Comparison of ENCODE assay signal across 2 cellular contexts in the genomic region with DNA sequence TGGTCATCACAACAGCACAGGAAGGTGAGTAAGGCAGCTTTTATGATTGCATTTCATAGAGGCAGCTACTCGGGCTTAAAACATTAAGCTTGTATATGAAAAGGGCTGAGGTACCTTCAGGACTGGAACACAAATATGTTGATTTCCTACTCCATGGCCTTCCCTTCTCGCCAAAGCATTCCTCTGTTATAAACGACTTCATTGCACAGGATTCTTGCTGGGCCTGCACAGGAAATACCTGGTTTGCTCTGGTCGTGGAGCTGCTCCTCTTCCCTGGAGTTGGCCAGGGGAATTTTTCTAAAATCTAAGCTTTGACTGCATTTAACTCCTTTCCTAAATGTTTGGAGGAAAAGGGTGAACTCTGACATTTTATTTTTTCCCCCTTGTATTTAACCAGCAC.
TF ChIP-seq lines count a peak whose summit lies in the region.

No MANE protein-coding gene starts in this region.

TF ChIP-seq in SK-N-SH, 30 proteins besides CTCF, POLR2A, EP300 and RAD21 (continued from another document):
- TF ChIP-seq, protein P1, sequence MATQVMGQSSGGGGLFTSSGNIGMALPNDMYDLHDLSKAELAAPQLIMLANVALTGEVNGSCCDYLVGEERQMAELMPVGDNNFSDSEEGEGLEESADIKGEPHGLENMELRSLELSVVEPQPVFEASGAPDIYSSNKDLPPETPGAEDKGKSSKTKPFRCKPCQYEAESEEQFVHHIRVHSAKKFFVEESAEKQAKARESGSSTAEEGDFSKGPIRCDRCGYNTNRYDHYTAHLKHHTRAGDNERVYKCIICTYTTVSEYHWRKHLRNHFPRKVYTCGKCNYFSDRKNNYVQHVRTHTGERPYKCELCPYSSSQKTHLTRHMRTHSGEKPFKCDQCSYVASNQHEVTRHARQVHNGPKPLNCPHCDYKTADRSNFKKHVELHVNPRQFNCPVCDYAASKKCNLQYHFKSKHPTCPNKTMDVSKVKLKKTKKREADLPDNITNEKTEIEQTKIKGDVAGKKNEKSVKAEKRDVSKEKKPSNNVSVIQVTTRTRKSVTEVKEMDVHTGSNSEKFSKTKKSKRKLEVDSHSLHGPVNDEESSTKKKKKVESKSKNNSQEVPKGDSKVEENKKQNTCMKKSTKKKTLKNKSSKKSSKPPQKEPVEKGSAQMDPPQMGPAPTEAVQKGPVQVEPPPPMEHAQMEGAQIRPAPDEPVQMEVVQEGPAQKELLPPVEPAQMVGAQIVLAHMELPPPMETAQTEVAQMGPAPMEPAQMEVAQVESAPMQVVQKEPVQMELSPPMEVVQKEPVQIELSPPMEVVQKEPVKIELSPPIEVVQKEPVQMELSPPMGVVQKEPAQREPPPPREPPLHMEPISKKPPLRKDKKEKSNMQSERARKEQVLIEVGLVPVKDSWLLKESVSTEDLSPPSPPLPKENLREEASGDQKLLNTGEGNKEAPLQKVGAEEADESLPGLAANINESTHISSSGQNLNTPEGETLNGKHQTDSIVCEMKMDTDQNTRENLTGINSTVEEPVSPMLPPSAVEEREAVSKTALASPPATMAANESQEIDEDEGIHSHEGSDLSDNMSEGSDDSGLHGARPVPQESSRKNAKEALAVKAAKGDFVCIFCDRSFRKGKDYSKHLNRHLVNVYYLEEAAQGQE (IDR thresholded peaks at IDR 0.05; ENCODE audit: low read depth, low read length), result no peak
- TF ChIP-seq SIN3A (IDR thresholded peaks at IDR 0.05; ENCODE audit: borderline replicate concordance, low read depth, low read length) (no peak), GABPA (IDR thresholded peaks at IDR 0.05; ENCODE audit: low read depth) (no peak), EZH2phosphoT487 (IDR thresholded peaks at IDR 0.05; ENCODE audit: borderline replicate concordance, low read depth) (no peak), ELF1 (IDR thresholded peaks at IDR 0.05) (no peak)
- TF ChIP-seq, protein P2, sequence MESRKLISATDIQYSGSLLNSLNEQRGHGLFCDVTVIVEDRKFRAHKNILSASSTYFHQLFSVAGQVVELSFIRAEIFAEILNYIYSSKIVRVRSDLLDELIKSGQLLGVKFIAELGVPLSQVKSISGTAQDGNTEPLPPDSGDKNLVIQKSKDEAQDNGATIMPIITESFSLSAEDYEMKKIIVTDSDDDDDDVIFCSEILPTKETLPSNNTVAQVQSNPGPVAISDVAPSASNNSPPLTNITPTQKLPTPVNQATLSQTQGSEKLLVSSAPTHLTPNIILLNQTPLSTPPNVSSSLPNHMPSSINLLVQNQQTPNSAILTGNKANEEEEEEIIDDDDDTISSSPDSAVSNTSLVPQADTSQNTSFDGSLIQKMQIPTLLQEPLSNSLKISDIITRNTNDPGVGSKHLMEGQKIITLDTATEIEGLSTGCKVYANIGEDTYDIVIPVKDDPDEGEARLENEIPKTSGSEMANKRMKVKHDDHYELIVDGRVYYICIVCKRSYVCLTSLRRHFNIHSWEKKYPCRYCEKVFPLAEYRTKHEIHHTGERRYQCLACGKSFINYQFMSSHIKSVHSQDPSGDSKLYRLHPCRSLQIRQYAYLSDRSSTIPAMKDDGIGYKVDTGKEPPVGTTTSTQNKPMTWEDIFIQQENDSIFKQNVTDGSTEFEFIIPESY (IDR thresholded peaks at IDR 0.05; ENCODE audit: borderline replicate concordance, low read depth), result no peak
- TF ChIP-seq, protein P3, sequence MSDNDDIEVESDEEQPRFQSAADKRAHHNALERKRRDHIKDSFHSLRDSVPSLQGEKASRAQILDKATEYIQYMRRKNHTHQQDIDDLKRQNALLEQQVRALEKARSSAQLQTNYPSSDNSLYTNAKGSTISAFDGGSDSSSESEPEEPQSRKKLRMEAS (IDR thresholded peaks at IDR 0.05; ENCODE audit: low read depth), result no peak
- TF ChIP-seq, protein P4, sequence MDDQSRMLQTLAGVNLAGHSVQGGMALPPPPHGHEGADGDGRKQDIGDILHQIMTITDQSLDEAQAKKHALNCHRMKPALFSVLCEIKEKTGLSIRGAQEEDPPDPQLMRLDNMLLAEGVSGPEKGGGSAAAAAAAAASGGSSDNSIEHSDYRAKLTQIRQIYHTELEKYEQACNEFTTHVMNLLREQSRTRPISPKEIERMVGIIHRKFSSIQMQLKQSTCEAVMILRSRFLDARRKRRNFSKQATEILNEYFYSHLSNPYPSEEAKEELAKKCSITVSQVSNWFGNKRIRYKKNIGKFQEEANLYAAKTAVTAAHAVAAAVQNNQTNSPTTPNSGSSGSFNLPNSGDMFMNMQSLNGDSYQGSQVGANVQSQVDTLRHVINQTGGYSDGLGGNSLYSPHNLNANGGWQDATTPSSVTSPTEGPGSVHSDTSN (IDR thresholded peaks at IDR 0.05), result no peak

TF ChIP-seq in SK-N-SH treated with all-trans-retinoic acid at 6 μM for 48 hours, 23 proteins besides CTCF, POLR2A, EP300 and RAD21 (continued from another document):
- TF ChIP-seq, protein P5, sequence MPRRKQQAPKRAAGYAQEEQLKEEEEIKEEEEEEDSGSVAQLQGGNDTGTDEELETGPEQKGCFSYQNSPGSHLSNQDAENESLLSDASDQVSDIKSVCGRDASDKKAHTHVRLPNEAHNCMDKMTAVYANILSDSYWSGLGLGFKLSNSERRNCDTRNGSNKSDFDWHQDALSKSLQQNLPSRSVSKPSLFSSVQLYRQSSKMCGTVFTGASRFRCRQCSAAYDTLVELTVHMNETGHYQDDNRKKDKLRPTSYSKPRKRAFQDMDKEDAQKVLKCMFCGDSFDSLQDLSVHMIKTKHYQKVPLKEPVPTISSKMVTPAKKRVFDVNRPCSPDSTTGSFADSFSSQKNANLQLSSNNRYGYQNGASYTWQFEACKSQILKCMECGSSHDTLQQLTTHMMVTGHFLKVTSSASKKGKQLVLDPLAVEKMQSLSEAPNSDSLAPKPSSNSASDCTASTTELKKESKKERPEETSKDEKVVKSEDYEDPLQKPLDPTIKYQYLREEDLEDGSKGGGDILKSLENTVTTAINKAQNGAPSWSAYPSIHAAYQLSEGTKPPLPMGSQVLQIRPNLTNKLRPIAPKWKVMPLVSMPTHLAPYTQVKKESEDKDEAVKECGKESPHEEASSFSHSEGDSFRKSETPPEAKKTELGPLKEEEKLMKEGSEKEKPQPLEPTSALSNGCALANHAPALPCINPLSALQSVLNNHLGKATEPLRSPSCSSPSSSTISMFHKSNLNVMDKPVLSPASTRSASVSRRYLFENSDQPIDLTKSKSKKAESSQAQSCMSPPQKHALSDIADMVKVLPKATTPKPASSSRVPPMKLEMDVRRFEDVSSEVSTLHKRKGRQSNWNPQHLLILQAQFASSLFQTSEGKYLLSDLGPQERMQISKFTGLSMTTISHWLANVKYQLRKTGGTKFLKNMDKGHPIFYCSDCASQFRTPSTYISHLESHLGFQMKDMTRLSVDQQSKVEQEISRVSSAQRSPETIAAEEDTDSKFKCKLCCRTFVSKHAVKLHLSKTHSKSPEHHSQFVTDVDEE (CRISPR knock-in tag; IDR thresholded peaks at IDR 0.05), result no peak
- TF ChIP-seq SNAI2 (CRISPR knock-in tag; IDR thresholded peaks at IDR 0.05), result no peak
- TF ChIP-seq ZNF8 (CRISPR knock-in tag; IDR thresholded peaks at IDR 0.05), result no peak
- no peak for TF ChIP-seq ESRRG (CRISPR knock-in tag; IDR thresholded peaks at IDR 0.05)
- TF ChIP-seq ZNF70 (CRISPR knock-in tag; IDR thresholded peaks at IDR 0.05), result no peak
- TF ChIP-seq, protein P6, sequence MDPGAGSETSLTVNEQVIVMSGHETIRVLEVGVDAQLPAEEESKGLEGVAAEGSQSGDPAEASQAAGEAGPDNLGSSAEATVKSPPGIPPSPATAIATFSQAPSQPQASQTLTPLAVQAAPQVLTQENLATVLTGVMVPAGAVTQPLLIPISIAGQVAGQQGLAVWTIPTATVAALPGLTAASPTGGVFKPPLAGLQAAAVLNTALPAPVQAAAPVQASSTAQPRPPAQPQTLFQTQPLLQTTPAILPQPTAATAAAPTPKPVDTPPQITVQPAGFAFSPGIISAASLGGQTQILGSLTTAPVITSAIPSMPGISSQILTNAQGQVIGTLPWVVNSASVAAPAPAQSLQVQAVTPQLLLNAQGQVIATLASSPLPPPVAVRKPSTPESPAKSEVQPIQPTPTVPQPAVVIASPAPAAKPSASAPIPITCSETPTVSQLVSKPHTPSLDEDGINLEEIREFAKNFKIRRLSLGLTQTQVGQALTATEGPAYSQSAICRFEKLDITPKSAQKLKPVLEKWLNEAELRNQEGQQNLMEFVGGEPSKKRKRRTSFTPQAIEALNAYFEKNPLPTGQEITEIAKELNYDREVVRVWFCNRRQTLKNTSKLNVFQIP (CRISPR knock-in tag; IDR thresholded peaks at IDR 0.05; ENCODE audit: borderline replicate concordance, low read depth), result no peak
- TF ChIP-seq TOX (CRISPR knock-in tag; IDR thresholded peaks at IDR 0.05; ENCODE audit: borderline replicate concordance), result no peak
- no peak for TF ChIP-seq ZNF565 (CRISPR knock-in tag; conservative IDR thresholded peaks at IDR 0.05; ENCODE audit: low read depth)
- no peak for TF ChIP-seq GLIS3 (CRISPR knock-in tag; IDR thresholded peaks at IDR 0.05)
- TF ChIP-seq, protein P7, sequence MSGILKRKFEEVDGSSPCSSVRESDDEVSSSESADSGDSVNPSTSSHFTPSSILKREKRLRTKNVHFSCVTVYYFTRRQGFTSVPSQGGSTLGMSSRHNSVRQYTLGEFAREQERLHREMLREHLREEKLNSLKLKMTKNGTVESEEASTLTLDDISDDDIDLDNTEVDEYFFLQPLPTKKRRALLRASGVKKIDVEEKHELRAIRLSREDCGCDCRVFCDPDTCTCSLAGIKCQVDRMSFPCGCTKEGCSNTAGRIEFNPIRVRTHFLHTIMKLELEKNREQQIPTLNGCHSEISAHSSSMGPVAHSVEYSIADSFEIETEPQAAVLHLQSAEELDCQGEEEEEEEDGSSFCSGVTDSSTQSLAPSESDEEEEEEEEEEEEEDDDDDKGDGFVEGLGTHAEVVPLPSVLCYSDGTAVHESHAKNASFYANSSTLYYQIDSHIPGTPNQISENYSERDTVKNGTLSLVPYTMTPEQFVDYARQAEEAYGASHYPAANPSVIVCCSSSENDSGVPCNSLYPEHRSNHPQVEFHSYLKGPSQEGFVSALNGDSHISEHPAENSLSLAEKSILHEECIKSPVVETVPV (CRISPR knock-in tag; IDR thresholded peaks at IDR 0.05), result no peak
- TF ChIP-seq TCF4 (CRISPR knock-in tag; IDR thresholded peaks at IDR 0.05; ENCODE audit: borderline replicate concordance), result no peak
- TF ChIP-seq, protein P8, sequence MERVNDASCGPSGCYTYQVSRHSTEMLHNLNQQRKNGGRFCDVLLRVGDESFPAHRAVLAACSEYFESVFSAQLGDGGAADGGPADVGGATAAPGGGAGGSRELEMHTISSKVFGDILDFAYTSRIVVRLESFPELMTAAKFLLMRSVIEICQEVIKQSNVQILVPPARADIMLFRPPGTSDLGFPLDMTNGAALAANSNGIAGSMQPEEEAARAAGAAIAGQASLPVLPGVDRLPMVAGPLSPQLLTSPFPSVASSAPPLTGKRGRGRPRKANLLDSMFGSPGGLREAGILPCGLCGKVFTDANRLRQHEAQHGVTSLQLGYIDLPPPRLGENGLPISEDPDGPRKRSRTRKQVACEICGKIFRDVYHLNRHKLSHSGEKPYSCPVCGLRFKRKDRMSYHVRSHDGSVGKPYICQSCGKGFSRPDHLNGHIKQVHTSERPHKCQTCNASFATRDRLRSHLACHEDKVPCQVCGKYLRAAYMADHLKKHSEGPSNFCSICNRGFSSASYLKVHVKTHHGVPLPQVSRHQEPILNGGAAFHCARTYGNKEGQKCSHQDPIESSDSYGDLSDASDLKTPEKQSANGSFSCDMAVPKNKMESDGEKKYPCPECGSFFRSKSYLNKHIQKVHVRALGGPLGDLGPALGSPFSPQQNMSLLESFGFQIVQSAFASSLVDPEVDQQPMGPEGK (CRISPR knock-in tag; IDR thresholded peaks at IDR 0.05; ENCODE audit: borderline replicate concordance), result no peak
- TF ChIP-seq PPARA (CRISPR knock-in tag; IDR thresholded peaks at IDR 0.05; ENCODE audit: borderline replicate concordance), result no peak
- no peak for TF ChIP-seq RARB (CRISPR knock-in tag; IDR thresholded peaks at IDR 0.05)
- TF ChIP-seq BACH2 (CRISPR knock-in tag; IDR thresholded peaks at IDR 0.05; ENCODE audit: borderline replicate concordance), result no peak
